ENCODE assay signal across 10 cellular contexts in the genomic region with DNA sequence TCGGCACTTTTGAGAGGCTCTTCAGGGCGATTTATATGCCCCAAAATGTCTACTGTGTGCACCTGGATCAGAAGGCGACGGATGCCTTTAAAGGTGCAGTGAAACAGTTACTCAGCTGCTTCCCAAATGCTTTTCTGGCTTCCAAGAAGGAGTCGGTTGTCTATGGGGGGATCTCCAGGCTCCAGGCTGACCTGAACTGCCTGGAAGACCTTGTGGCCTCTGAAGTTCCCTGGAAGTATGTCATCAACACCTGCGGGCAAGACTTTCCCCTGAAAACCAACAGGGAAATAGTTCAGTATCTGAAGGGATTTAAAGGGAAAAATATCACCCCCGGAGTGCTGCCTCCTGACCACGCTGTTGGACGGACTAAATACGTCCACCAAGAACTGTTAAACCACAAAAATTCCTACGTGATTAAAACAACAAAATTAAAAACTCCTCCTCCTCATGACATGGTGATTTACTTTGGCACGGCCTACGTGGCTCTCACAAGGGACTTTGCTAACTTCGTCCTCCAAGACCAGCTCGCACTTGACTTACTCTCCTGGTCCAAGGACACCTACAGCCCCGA. TPM values are rescaled to one million over a fixed set of nuclear protein-coding genes. Genes with fewer than 3 reads are reported as not detected.
DNase-seq lines count a peak whose midpoint lies in the region; ATAC-seq, FAIRE-seq and TF ChIP-seq lines count a peak whose summit lies in the region.
"Had no signal": no experiment of that assay in that cellular context is flagged by ENCODE, and none has a peak within 500 bp of the region (broad histone marks: within the 10 kb centered on the region; RNA-seq: fewer than 3 reads in every experiment).

No MANE protein-coding gene starts in this region.

- TF ChIP-seq CTCF in astrocyte (IDR thresholded peaks at IDR 0.05; ENCODE audit: insufficient read depth, low read depth, low read length): no peak
- no peak for TF ChIP-seq CTCF in mesothelial cell of epicardium (IDR thresholded peaks at IDR 0.05; ENCODE audit: unreplicated experiment)

- no peaks in the 10 kb centered on the region for H3K36me3 ChIP-seq in astrocyte (ENCODE audit: insufficient read depth, low read length)

- peak overlapping the region; percentile 78 for H3K4me2 ChIP-seq in astrocyte (ENCODE audit: low read length)

- intact Hi-C loops in Right ventricle myocardium superior (cut with DNase I) (no loop called here), Right ventricle myocardium inferior (cut with DNase I) (no loop called here)

- H3K27me3 ChIP-seq in astrocyte (ENCODE audit: insufficient read depth, low read length): no peaks in the 10 kb centered on the region

- H3K4me3 ChIP-seq in astrocyte (ENCODE audit: insufficient read depth, low read depth, low read length): peak overlapping the region; percentile 43

- H3K27me3 Mint-ChIP-seq in astrocyte (ENCODE audit: low read depth, unreplicated experiment) (no peaks in the 10 kb centered on the region), mesothelial cell of epicardium (ENCODE audit: low read depth) (no peaks in the 10 kb centered on the region)

- no peaks in the 10 kb centered on the region for H3K9me3 ChIP-seq in astrocyte (ENCODE audit: insufficient read depth, low read depth, low read length)

- H3K27ac Mint-ChIP-seq in astrocyte (ENCODE audit: unreplicated experiment) (no peak overlapping the region), mesothelial cell of epicardium (peak overlapping the region; percentile 52)

- H3K9me3 Mint-ChIP-seq in astrocyte (ENCODE audit: unreplicated experiment) (no peaks in the 10 kb centered on the region), mesothelial cell of epicardium (no peaks in the 10 kb centered on the region)

- DNase-seq in Right ventricle myocardium superior (no peak), Right ventricle myocardium inferior (ENCODE audit: missing footprints) (no peak), astrocyte (ENCODE audit: low read depth) (peak; percentile 74), mesothelial cell of epicardium (ENCODE audit: low spot score in 2 of 2, unreplicated experiment in 2 of 2) (no peak), NCI-H1092 treated with DMSO at 0.1 percent for 48 hours (lab: John Stamatoyannopoulos, UW) (no peak), GM19240 (ENCODE audit: insufficient read length, low spot score) (no peak)
- DNase-seq in activated CD4-positive, CD25-positive, alpha-beta regulatory T cell treated with anti-CD3 and anti-CD28 coated beads, Interleukin-2, amount 50 U/mL, for 72 hours: no peak
- DNase-seq: left colon, NCI-H2227 treated with DMSO at 0.1 percent for 48 hours had no signal

- no peaks in the 10 kb centered on the region for H3K79me2 ChIP-seq in astrocyte (ENCODE audit: insufficient read depth, low read length)

- H3K27ac ChIP-seq in astrocyte (ENCODE audit: low read depth, low read length): peak overlapping the region; percentile 32

- H2AFZ ChIP-seq in astrocyte (ENCODE audit: low read depth, low read length): peak overlapping the region; percentile 28

- H3K4me3 Mint-ChIP-seq in astrocyte (ENCODE audit: unreplicated experiment): no peak overlapping the region
- H3K4me3 Mint-ChIP-seq in mesothelial cell of epicardium: no peak overlapping the region

- H3K4me1 Mint-ChIP-seq in astrocyte (ENCODE audit: low read depth, unreplicated experiment): peaks cover 25% of the 10 kb centered on the region
- H3K4me1 Mint-ChIP-seq in mesothelial cell of epicardium: peaks cover 21% of the 10 kb centered on the region

- peak; percentile 45 for ATAC-seq in Right ventricle myocardium superior (ENCODE audit: poor library complexity)
- no peak for ATAC-seq in Right ventricle myocardium inferior
- ATAC-seq in HG03457 (IDR thresholded peaks at IDR 0.05; ENCODE audit: unreplicated experiment): no peak

- peaks cover 22% of the 10 kb centered on the region for H3K4me1 ChIP-seq in astrocyte (ENCODE audit: insufficient read depth, low read length)

- H3K36me3 Mint-ChIP-seq in astrocyte (ENCODE audit: low read depth, unreplicated experiment): peaks cover 9% of the 10 kb centered on the region
- peaks cover 24% of the 10 kb centered on the region for H3K36me3 Mint-ChIP-seq in mesothelial cell of epicardium

- FAIRE-seq in astrocyte (lab: Jason Lieb, UNC): no peak

- H3K9ac ChIP-seq in astrocyte (ENCODE audit: low read length): peak overlapping the region; percentile 22

- no peaks in the 10 kb centered on the region for H4K20me1 ChIP-seq in astrocyte (ENCODE audit: insufficient read depth, low read length)

RNA-seq across cellular contexts. Expression of gene GCNT2, which starts 8.2 kb away (rescaled TPM):
- total RNA-seq in Right ventricle myocardium superior: 37.1 TPM
- 51.9 TPM for total RNA-seq in Right ventricle myocardium inferior
- total RNA-seq in astrocyte: 13.0 and 14.8 TPM in 2 replicates
- total RNA-seq in mesothelial cell of epicardium: 29.3 to 35.0 TPM (median 32.2 TPM) in 3 replicates
